ENCODE assay signal across 2 cellular contexts in the genomic region with DNA sequence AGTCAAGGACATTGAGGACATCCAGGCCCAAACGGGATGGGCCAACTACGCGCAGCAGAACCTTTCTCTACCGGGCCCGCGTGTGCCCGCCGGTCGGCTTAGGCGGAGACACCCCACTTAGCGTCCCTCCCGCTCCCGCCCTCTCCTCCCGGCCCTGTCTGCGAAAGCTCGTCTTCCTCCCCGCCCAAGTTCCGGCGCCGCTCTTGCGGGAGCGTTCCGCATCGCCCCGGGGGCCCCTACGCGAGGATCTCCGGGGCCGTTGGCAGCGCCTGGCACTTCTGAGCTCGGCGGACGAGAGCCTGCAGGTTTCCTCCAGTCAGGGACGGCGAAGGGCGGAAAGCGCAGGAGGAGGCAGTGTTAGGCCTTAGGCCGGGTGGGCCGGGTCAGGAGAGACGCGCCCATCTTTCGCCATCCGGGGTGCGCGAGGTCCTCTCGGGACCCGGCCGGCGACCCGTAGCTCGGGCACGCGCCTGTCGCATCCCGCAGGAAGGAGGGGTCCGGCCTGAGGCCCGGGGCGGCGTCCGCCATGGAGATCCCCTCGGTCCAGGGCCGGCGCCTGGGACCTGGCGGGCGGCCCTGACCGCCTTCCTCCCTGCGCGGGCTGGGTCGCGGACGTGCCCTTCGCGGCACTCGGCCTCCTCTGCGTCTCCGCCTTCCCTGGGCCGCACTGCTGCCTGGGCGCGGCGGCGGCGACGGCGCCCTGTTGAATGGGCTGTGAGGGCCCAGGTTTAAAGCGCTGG.
TF ChIP-seq lines count a peak whose summit lies in the region.

Gene FEM1B, plus strand, starts transcription at position 141 of the 740 bp plus-strand sequence. CDS start 673 bp downstream, outside the sequence.

TF ChIP-seq in IMR-90, 13 proteins besides CTCF, POLR2A, EP300 and RAD21:
- TF ChIP-seq FOS (IDR thresholded peaks at IDR 0.05; ENCODE audit: low read depth, low read length) (no peak), RFX5 (IDR thresholded peaks at IDR 0.05; ENCODE audit: low read depth, low read length) (no peak), NFE2L2 (IDR thresholded peaks at IDR 0.05; ENCODE audit: low read depth, low read length) (no peak), SMC3 (IDR thresholded peaks at IDR 0.05; ENCODE audit: low read depth, low read length) (no peak), MAFK (IDR thresholded peaks at IDR 0.05; ENCODE audit: low read depth, low read length) (no peak), MAZ (IDR thresholded peaks at IDR 0.05; ENCODE audit: borderline replicate concordance, low read depth, low read length) (peak; percentile 82), BHLHE40 (IDR thresholded peaks at IDR 0.05; ENCODE audit: low read depth, low read length) (no peak), CEBPB (IDR thresholded peaks at IDR 0.05; ENCODE audit: low read depth, low read length) (peak; percentile 46; the same call in 1 of the 2 replicates), CHD1 (IDR thresholded peaks at IDR 0.05; ENCODE audit: low read depth, low read length) (peak; percentile 79; the same call in 1 of the 2 replicates), RCOR1 (IDR thresholded peaks at IDR 0.05; ENCODE audit: insufficient replicate concordance, low read length) (peak; percentile 20), MXI1 (IDR thresholded peaks at IDR 0.05; ENCODE audit: borderline replicate concordance, low read depth, low read length) (peak; percentile 50; the same call in 1 of the 2 replicates)
- TF ChIP-seq, protein P1, sequence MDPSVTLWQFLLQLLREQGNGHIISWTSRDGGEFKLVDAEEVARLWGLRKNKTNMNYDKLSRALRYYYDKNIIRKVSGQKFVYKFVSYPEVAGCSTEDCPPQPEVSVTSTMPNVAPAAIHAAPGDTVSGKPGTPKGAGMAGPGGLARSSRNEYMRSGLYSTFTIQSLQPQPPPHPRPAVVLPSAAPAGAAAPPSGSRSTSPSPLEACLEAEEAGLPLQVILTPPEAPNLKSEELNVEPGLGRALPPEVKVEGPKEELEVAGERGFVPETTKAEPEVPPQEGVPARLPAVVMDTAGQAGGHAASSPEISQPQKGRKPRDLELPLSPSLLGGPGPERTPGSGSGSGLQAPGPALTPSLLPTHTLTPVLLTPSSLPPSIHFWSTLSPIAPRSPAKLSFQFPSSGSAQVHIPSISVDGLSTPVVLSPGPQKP (IDR thresholded peaks at IDR 0.05; ENCODE audit: borderline replicate concordance, low read depth, low read length), result no peak
- TF ChIP-seq, protein P2, sequence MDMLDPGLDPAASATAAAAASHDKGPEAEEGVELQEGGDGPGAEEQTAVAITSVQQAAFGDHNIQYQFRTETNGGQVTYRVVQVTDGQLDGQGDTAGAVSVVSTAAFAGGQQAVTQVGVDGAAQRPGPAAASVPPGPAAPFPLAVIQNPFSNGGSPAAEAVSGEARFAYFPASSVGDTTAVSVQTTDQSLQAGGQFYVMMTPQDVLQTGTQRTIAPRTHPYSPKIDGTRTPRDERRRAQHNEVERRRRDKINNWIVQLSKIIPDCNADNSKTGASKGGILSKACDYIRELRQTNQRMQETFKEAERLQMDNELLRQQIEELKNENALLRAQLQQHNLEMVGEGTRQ (IDR thresholded peaks at IDR 0.05; ENCODE audit: low read depth, low read length), result 0 out of 2 replicates have a peak, but pooled peaks have one; percentile 6

TF ChIP-seq in endothelial cell of umbilical vein, 7 proteins besides CTCF, POLR2A, EP300 and RAD21:
- TF ChIP-seq MYC (IDR thresholded peaks at IDR 0.05; ENCODE audit: low read depth, low read length) (peak; percentile 30), POLR2AphosphoS5 (IDR thresholded peaks at IDR 0.05; ENCODE audit: insufficient read depth, low read depth, low read length) (peak; percentile 77), GATA2 (IDR thresholded peaks at IDR 0.05; ENCODE audit: insufficient read depth, insufficient read length, low read depth, low read length) (no peak), MAX (IDR thresholded peaks at IDR 0.05; ENCODE audit: insufficient read depth, insufficient read length) (no peak)
